ENCODE assay signal across 11 cellular contexts in genomic region chr10:11440250-11441150, GRCh38.
A peak's percentile ranks its signal among the peaks of the same experiment; 100 is the strongest.
DNase-seq lines count a peak whose midpoint lies in the region; ATAC-seq and TF ChIP-seq lines count a peak whose summit lies in the region.
"Had no signal": no experiment of that assay in that cellular context is flagged by ENCODE, and none has a peak within 500 bp of the region (broad histone marks: within the 10 kb centered on the region; RNA-seq: fewer than 3 reads in every experiment).

No MANE protein-coding gene starts in this region.

- H2BK120ac ChIP-seq in mesenchymal stem cell (ENCODE audit: low read depth, low read length) = no peak overlapping the region

- no peak overlapping the region for H4K8ac ChIP-seq in mesenchymal stem cell (ENCODE audit: low read length)

- no peak overlapping the region for H3K4ac ChIP-seq in mesenchymal stem cell (ENCODE audit: low read depth in 1 of 2, low read length in 2 of 2)

- H3K23ac ChIP-seq in mesenchymal stem cell (ENCODE audit: low read length in 2 of 2) = no peak overlapping the region

- H2AK5ac ChIP-seq in mesenchymal stem cell (ENCODE audit: low read length, severe bottlenecking) = no peak overlapping the region

- no peak overlapping the region for H4K91ac ChIP-seq in mesenchymal stem cell (ENCODE audit: low read length)

- peak overlapping the region; percentile 15 for H3K4me3 Mint-ChIP-seq in activated CD4-positive, alpha-beta T cell treated with anti-CD3 and anti-CD28 coated beads, Interleukin-2, amount 10 ng/mL, durations not matched to agents 7 days and 5 days

- no peak overlapping the region for H2BK15ac ChIP-seq in mesenchymal stem cell (ENCODE audit: low read depth, poor library complexity, severe bottlenecking)

- no peaks in the 10 kb centered on the region for H3K79me1 ChIP-seq in mesenchymal stem cell (replicated peaks; ENCODE audit: low read length, poor library complexity, severe bottlenecking)

- H3K36me3 Mint-ChIP-seq in activated CD4-positive, alpha-beta T cell treated with anti-CD3 and anti-CD28 coated beads, Interleukin-2, amount 10 ng/mL, durations not matched to agents 7 days and 5 days (ENCODE audit: low read depth) = no peaks in the 10 kb centered on the region
- H3K36me3 Mint-ChIP-seq: naive B cell had no signal

- H3K4me1 ChIP-seq in neuron (ENCODE audit: insufficient read depth, low read length) (peaks cover 12% of the 10 kb centered on the region), mesenchymal stem cell (ENCODE audit: control insufficient read depth, insufficient read depth, low read depth, low read length) (no peaks in the 10 kb centered on the region)

- 72% methylated on average over 11 of the region's 15 CpGs for WGBS in mesenchymal stem cell

- H2BK5ac ChIP-seq in mesenchymal stem cell (ENCODE audit: low read depth, low read length, poor library complexity, severe bottlenecking) = no peak overlapping the region

- POLR2A ChIA-PET in activated CD4-positive, alpha-beta T cell treated with anti-CD3 and anti-CD28 coated beads, Interleukin-2, amount 10 ng/mL, durations not matched to agents 7 days and 5 days (lab: Charles Lee) = no interaction called here

- H3K27me3 ChIP-seq in neuron (ENCODE audit: insufficient read depth, low read length) (no peaks in the 10 kb centered on the region), mesenchymal stem cell (ENCODE audit: control insufficient read depth in 1 of 2, insufficient read depth in 1 of 2, low read length in 2 of 2) (peaks cover 14 to 37% of the 10 kb centered on the region in 2 experiments)

- no peak for TF ChIP-seq CTCF in GM12865 (IDR thresholded peaks at IDR 0.05; ENCODE audit: insufficient read depth, low read depth, low read length, missing control alignments)

- H3K9me3 ChIP-seq in neuron (ENCODE audit: low read length) (no peaks in the 10 kb centered on the region), mesenchymal stem cell (ENCODE audit: control insufficient read depth, low read length) (no peaks in the 10 kb centered on the region)

- ATAC-seq in GM21447 (IDR thresholded peaks at IDR 0.05; ENCODE audit: unreplicated experiment) (peak; percentile 60), HG03045 (IDR thresholded peaks at IDR 0.05; ENCODE audit: unreplicated experiment) (no peak)

- peak overlapping the region; percentile 20 for H3K27ac Mint-ChIP-seq in activated CD4-positive, alpha-beta T cell treated with anti-CD3 and anti-CD28 coated beads, Interleukin-2, amount 10 ng/mL, durations not matched to agents 7 days and 5 days

- H3K36me3 ChIP-seq in neuron (ENCODE audit: insufficient read depth, low read length) = no peaks in the 10 kb centered on the region
- H3K36me3 ChIP-seq in mesenchymal stem cell (ENCODE audit: control insufficient read depth in 1 of 2, insufficient read depth in 2 of 2, low read depth in 1 of 2, low read length in 2 of 2) = no peaks in the 10 kb centered on the region

- no peak overlapping the region for H3K14ac ChIP-seq in mesenchymal stem cell (ENCODE audit: low read length in 2 of 2)

- no peak overlapping the region for H3K27ac ChIP-seq in mesenchymal stem cell (ENCODE audit: low read length, poor library complexity, severe bottlenecking)
- H3K27ac ChIP-seq: coronary artery had no signal

- H3K9me3 Mint-ChIP-seq in activated CD4-positive, alpha-beta T cell treated with anti-CD3 and anti-CD28 coated beads, Interleukin-2, amount 10 ng/mL, durations not matched to agents 7 days and 5 days = no peaks in the 10 kb centered on the region
- H3K9me3 Mint-ChIP-seq: naive B cell had no signal

- no peak overlapping the region for H3K18ac ChIP-seq in mesenchymal stem cell (ENCODE audit: low read depth in 1 of 2, low read length in 2 of 2)

- no peaks in the 10 kb centered on the region for H3K27me3 Mint-ChIP-seq in activated CD4-positive, alpha-beta T cell treated with anti-CD3 and anti-CD28 coated beads, Interleukin-2, amount 10 ng/mL, durations not matched to agents 7 days and 5 days

- in situ Hi-C loops in G401 (cut with HindIII; ENCODE audit: low sequenced_read_pairs) = no loop called here

- DNase-seq in GM12865 (ENCODE audit: low read depth) (peak; percentile 26), G401 (ENCODE audit: low spot score) (no peak), AG08395 (ENCODE audit: low spot score) (no peak), mesenchymal stem cell (no peak)
- no peak for DNase-seq in activated CD4-positive, alpha-beta T cell treated with anti-CD3 and anti-CD28 coated beads, Interleukin-2, amount 10 ng/mL, durations not matched to agents 7 days and 5 days
- DNase-seq: KG1, naive B cell had no signal

- no peak overlapping the region for H3K9ac ChIP-seq in mesenchymal stem cell (ENCODE audit: low read length)

- H2BK12ac ChIP-seq in mesenchymal stem cell (ENCODE audit: low read length in 2 of 2) = no peak overlapping the region

- CTCF ChIA-PET in activated CD4-positive, alpha-beta T cell treated with anti-CD3 and anti-CD28 coated beads, Interleukin-2, amount 10 ng/mL, durations not matched to agents 7 days and 5 days (lab: Charles Lee) = interaction anchor here (1.2 to 1.3 kb wide), 2 partner anchors 11 to 45 kb away, joined by 3 to 5 read pairs; no protein-coding TSS in a partner anchor

- H3K4me3 ChIP-seq in GM12865 (ENCODE audit: low read depth, low read length) = peak overlapping the region; percentile 18
- H3K4me3 ChIP-seq in neuron (ENCODE audit: low read length) = no peak overlapping the region
- no peak overlapping the region for H3K4me3 ChIP-seq in mesenchymal stem cell (ENCODE audit: insufficient read depth in 1 of 2, low read depth in 1 of 2, low read length in 2 of 2)
- H3K4me3 ChIP-seq: coronary artery had no signal

- H3K4me1 Mint-ChIP-seq in activated CD4-positive, alpha-beta T cell treated with anti-CD3 and anti-CD28 coated beads, Interleukin-2, amount 10 ng/mL, durations not matched to agents 7 days and 5 days = peaks cover 22% of the 10 kb centered on the region

- H3K4me2 ChIP-seq in mesenchymal stem cell (ENCODE audit: low read length, poor library complexity, severe bottlenecking) = no peak overlapping the region

- H2AFZ ChIP-seq in neuron (ENCODE audit: low read depth, low read length) (peak overlapping the region; percentile 50), mesenchymal stem cell (ENCODE audit: low read depth, low read length) (no peak overlapping the region)
